In the genomic region with DNA sequence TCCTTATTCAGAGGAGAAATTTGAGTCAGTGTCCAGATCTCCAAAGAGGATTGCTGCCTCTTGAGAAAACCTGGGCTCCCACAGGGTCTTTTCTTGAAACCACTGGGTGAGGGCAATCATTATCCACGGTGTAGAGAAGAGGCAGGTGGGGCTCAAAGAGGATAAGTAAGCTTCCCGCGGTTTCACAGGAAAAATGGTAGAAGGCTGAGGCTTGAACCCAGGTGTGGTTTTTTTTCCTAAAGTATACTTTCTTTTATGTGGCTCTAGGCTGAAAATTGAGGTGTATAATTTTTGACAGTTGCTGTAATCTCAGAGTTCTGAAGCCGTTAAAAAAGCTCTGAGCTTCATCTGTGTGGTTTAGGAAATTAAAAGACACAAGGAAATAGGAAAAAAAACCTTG, we compare ENCODE assay signal across 23 cellular contexts.
"Had no signal": no experiment of that assay in that cellular context is flagged by ENCODE, and none has a peak within 500 bp of the region (broad histone marks: within the 10 kb centered on the region; RNA-seq: fewer than 3 reads in every experiment).

No MANE protein-coding gene starts in this region.

- H3K9ac ChIP-seq: neural progenitor cell, parathyroid adenoma had no signal

- H3K4me3 ChIP-seq: neural progenitor cell, ovary, psoas muscle, right lobe of liver, sigmoid colon, stomach, thoracic aorta, thyroid gland, tibial nerve, upper lobe of left lung, vagina had no signal

- DNase-seq: occipital lobe; ovary; posterior cingulate gyrus; psoas muscle; right cardiac atrium; right lobe of liver; sigmoid colon; small intestine; stimulated activated CD4-positive, alpha-beta T cell treated with anti-CD3 and anti-CD28 coated beads, Interleukin-15, amount 100 ng/mL, for 24 hours; stimulated activated CD4-positive, alpha-beta T cell treated with anti-CD3 and anti-CD28 coated beads, Interleukin-2, amount 100 ng/mL, for 24 hours; stimulated activated CD4-positive, alpha-beta T cell treated with anti-CD3 and anti-CD28 coated beads, Interleukin-2, amount 100 ng/mL, for 48 hours; stimulated activated CD4-positive, alpha-beta T cell treated with anti-CD3 and anti-CD28 coated beads, Interleukin-4, amount 100 ng/mL, for 24 hours; stimulated activated naive B cell treated with anti-CD40 and anti-IgM and Interleukin-4, amounts not matched to agents 10 μg/mL and 1 μg/mL and 100 μg/mL, for 72 hours; stimulated activated naive CD4-positive, alpha-beta T cell treated with Interleukin-2 at 50 U/mL for 16 hours; stomach; thyroid gland; upper lobe of left lung had no signal

- H3K9me3 ChIP-seq: ovary, psoas muscle, right lobe of liver, sigmoid colon, stomach, thoracic aorta, thyroid gland, tibial nerve, upper lobe of left lung, vagina had no signal

- H3K27ac ChIP-seq: neural progenitor cell, ovary, parathyroid adenoma, psoas muscle, right lobe of liver, sigmoid colon, stomach, thoracic aorta, thyroid gland, tibial nerve, upper lobe of left lung, vagina had no signal

- H3K4me1 ChIP-seq: parathyroid adenoma, psoas muscle, right lobe of liver, stomach, thyroid gland, tibial nerve, upper lobe of left lung, vagina had no signal

- H3K79me2 ChIP-seq: parathyroid adenoma had no signal

- ATAC-seq: psoas muscle; right cardiac atrium; right lobe of liver; stimulated activated effector memory CD8-positive, alpha-beta T cell treated with anti-CD3 and anti-CD28 coated beads, Interleukin-12 subunit alpha, Interleukin-12 subunit beta, amount 100 ng/mL, for 72 hours; stimulated activated naive B cell treated with anti-CD40 and anti-IgM and Interleukin-4, amounts not matched to agents 10 μg/mL and 1 μg/mL and 100 μg/mL, for 72 hours had no signal

- H3K4me2 ChIP-seq: neural progenitor cell had no signal

- H2AFZ ChIP-seq: neural progenitor cell, parathyroid adenoma had no signal

- H3K27me3 ChIP-seq: neural progenitor cell, ovary, right lobe of liver, sigmoid colon, stomach, thyroid gland, tibial nerve, upper lobe of left lung, vagina had no signal

- H3K36me3 ChIP-seq: neural progenitor cell, ovary, right lobe of liver, sigmoid colon, thoracic aorta, thyroid gland, tibial nerve, upper lobe of left lung, vagina had no signal
